In the genomic region with DNA sequence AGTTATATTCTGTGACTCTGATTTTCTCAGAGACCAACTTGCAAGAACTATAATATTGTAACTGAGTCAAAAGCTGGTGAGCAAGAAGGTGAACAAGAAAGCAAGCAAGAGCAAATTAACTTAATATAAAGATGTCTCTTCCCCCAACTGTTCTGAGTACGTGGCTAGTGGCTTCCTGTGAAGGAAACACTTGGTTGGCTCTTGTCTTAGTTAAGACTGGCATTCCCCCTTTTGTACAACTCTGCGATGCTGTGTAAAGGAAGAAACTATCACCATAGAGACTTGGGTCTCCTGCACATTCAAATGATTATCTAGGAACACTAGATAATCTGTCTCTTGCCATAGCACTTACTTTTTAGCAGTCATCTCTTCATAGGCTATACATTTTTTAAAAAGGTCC, we compare ENCODE assay signal across 17 cellular contexts. TPM values are rescaled to one million over a fixed set of nuclear protein-coding genes. Genes with fewer than 3 reads are reported as not detected.
DNase-seq lines count a peak whose midpoint lies in the region; ATAC-seq and FAIRE-seq lines count a peak whose summit lies in the region.
"Had no signal": no experiment of that assay in that cellular context is flagged by ENCODE, and none has a peak within 500 bp of the region (broad histone marks: within the 10 kb centered on the region; RNA-seq: fewer than 3 reads in every experiment).

No MANE protein-coding gene starts in this region.

- ATAC-seq in HG02981 (IDR thresholded peaks at IDR 0.05; ENCODE audit: unreplicated experiment): peak; percentile 36
- ATAC-seq in activated CD8-positive, alpha-beta T cell treated with anti-CD3 and anti-CD28 coated beads, Interleukin-2, amount 10 ng/mL, durations not matched to agents 7 days and 5 days: peak; percentile 52
- peak; percentile 81 to 88 for ATAC-seq in natural killer cell treated with Interleukin-12 subunit alpha and Interleukin-12 subunit beta and Interleukin-15 and Interleukin-18, amount 100 ng/mL, for 72 hours
- ATAC-seq: left lung had no signal

- H3K27ac ChIP-seq in caudate nucleus (ENCODE audit: low read depth, low read length): no peak overlapping the region
- H3K27ac ChIP-seq: 22Rv1, coronary artery, tibial artery had no signal

- H3K36me3 Mint-ChIP-seq in activated CD8-positive, alpha-beta T cell treated with anti-CD3 and anti-CD28 coated beads, Interleukin-2, amount 10 ng/mL, durations not matched to agents 7 days and 5 days (ENCODE audit: low read depth): no peaks in the 10 kb centered on the region
- H3K36me3 Mint-ChIP-seq in natural killer cell treated with Interleukin-12 subunit alpha and Interleukin-12 subunit beta and Interleukin-15 and Interleukin-18, amount 100 ng/mL, for 72 hours: no peaks in the 10 kb centered on the region

- no peak for FAIRE-seq in urothelium cell line (lab: Jason Lieb, UNC)

- H3K27ac Mint-ChIP-seq in activated CD8-positive, alpha-beta T cell treated with anti-CD3 and anti-CD28 coated beads, Interleukin-2, amount 10 ng/mL, durations not matched to agents 7 days and 5 days: peak overlapping the region; percentile 85
- peak overlapping the region; percentile 84 to 90 for H3K27ac Mint-ChIP-seq in natural killer cell treated with Interleukin-12 subunit alpha and Interleukin-12 subunit beta and Interleukin-15 and Interleukin-18, amount 100 ng/mL, for 72 hours

- DNase-seq in NK-92 treated with Interleukin-12 subunit alpha and Interleukin-12 subunit beta, amount 100 ng/mL, for 24 hours (lab: John Stamatoyannopoulos, UW): peak; percentile 34
- no peak for DNase-seq in NK-92 (lab: John Stamatoyannopoulos, UW; ENCODE audit: unreplicated experiment)
- DNase-seq in activated CD8-positive, alpha-beta T cell treated with anti-CD3 and anti-CD28 coated beads, Interleukin-2, amount 10 ng/mL, durations not matched to agents 7 days and 5 days: peak; percentile 53
- DNase-seq in natural killer cell treated with Interleukin-12 subunit alpha and Interleukin-12 subunit beta and Interleukin-15 and Interleukin-18, amount 100 ng/mL, for 72 hours (ENCODE audit: low spot score): peak; percentile 76
- DNase-seq in GM19238 (ENCODE audit: insufficient read length, low spot score): no peak
- DNase-seq in caudate nucleus (lab: John Stamatoyannopoulos, UW): no peak
- no peak for DNase-seq in urothelium cell line (ENCODE audit: low spot score)
- DNase-seq: DMS153, GOT3, left lung, NCI-H1105, NCI-H748 treated with DMSO at 0.1 percent for 48 hours, posterior cingulate gyrus, tibial artery had no signal

- H3K27me3 Mint-ChIP-seq in activated CD8-positive, alpha-beta T cell treated with anti-CD3 and anti-CD28 coated beads, Interleukin-2, amount 10 ng/mL, durations not matched to agents 7 days and 5 days (ENCODE audit: low read depth): no peaks in the 10 kb centered on the region
- no peaks in the 10 kb centered on the region for H3K27me3 Mint-ChIP-seq in natural killer cell treated with Interleukin-12 subunit alpha and Interleukin-12 subunit beta and Interleukin-15 and Interleukin-18, amount 100 ng/mL, for 72 hours

- H3K9me3 Mint-ChIP-seq in activated CD8-positive, alpha-beta T cell treated with anti-CD3 and anti-CD28 coated beads, Interleukin-2, amount 10 ng/mL, durations not matched to agents 7 days and 5 days (ENCODE audit: insufficient read depth): no peaks in the 10 kb centered on the region
- H3K9me3 Mint-ChIP-seq in natural killer cell treated with Interleukin-12 subunit alpha and Interleukin-12 subunit beta and Interleukin-15 and Interleukin-18, amount 100 ng/mL, for 72 hours: peaks cover 3% of the 10 kb centered on the region

- H3K4me1 Mint-ChIP-seq in activated CD8-positive, alpha-beta T cell treated with anti-CD3 and anti-CD28 coated beads, Interleukin-2, amount 10 ng/mL, durations not matched to agents 7 days and 5 days (ENCODE audit: low read depth): peaks cover 77% of the 10 kb centered on the region
- H3K4me1 Mint-ChIP-seq in natural killer cell treated with Interleukin-12 subunit alpha and Interleukin-12 subunit beta and Interleukin-15 and Interleukin-18, amount 100 ng/mL, for 72 hours (ENCODE audit: low read depth in 2 of 2): peaks cover 73 to 75% of the 10 kb centered on the region in 2 donors

- POLR2A ChIA-PET in activated CD8-positive, alpha-beta T cell treated with anti-CD3 and anti-CD28 coated beads, Interleukin-2, amount 10 ng/mL, durations not matched to agents 7 days and 5 days (lab: Charles Lee): interaction anchor here (0.9 to 3.2 kb wide), 4 partner anchors 8 to 111 kb away, joined by 3 to 15 read pairs (median 6); partner anchors contain the start of gene TNFAIP3

- CTCF ChIA-PET in activated CD8-positive, alpha-beta T cell treated with anti-CD3 and anti-CD28 coated beads, Interleukin-2, amount 10 ng/mL, durations not matched to agents 7 days and 5 days (lab: Charles Lee): interaction anchor here (0.7 to 2.0 kb wide), 9 partner anchors 16 to 121 kb away, joined by 3 to 10 read pairs (median 4); partner anchors contain the start of gene TNFAIP3

- peak overlapping the region; percentile 6 for H3K4me3 Mint-ChIP-seq in activated CD8-positive, alpha-beta T cell treated with anti-CD3 and anti-CD28 coated beads, Interleukin-2, amount 10 ng/mL, durations not matched to agents 7 days and 5 days
- peak overlapping the region; percentile 73 for H3K4me3 Mint-ChIP-seq in natural killer cell treated with Interleukin-12 subunit alpha and Interleukin-12 subunit beta and Interleukin-15 and Interleukin-18, amount 100 ng/mL, for 72 hours

RNA-seq across cellular contexts. Expression of gene TNFAIP3, which starts 47.3 kb away (rescaled TPM):
- total RNA-seq in activated CD8-positive, alpha-beta T cell treated with anti-CD3 and anti-CD28 coated beads, Interleukin-2, amount 10 ng/mL, durations not matched to agents 7 days and 5 days: 10 to 100 TPM; 29.6 to 34.5 TPM
- 100 to 1,000 TPM; 121 to 244 TPM for total RNA-seq in natural killer cell treated with Interleukin-12 subunit alpha and Interleukin-12 subunit beta and Interleukin-15 and Interleukin-18, amount 100 ng/mL, for 72 hours

Comparison
In these comparisons a context has a peak if more than half of its experiments do, and no peak if none do; other contexts are left out.
1. DNase-seq: peak in NK-92 treated with Interleukin-12 subunit alpha and Interleukin-12 subunit beta, amount 100 ng/mL, for 24 hours (single experiment), activated CD8-positive, alpha-beta T cell treated with anti-CD3 and anti-CD28 coated beads, Interleukin-2, amount 10 ng/mL, durations not matched to agents 7 days and 5 days (single experiment) and natural killer cell treated with Interleukin-12 subunit alpha and Interleukin-12 subunit beta and Interleukin-15 and Interleukin-18, amount 100 ng/mL, for 72 hours (single experiment); none in NK-92 (single experiment), GM19238 (single experiment), caudate nucleus (0 of 61) and urothelium cell line (single experiment).
2. Peak in every context shown above with its lines, with median percentiles within 50 percentile points of each other: ATAC-seq.